ENCODE assay signal across 1 cellular context in genomic region chr6:11322252-11322885, GRCh38.
TF ChIP-seq lines count a peak whose summit lies in the region.

No MANE protein-coding gene starts in this region.

TF ChIP-seq in IMR-90, 13 proteins besides CTCF, POLR2A, EP300 and RAD21:
- TF ChIP-seq NFE2L2 (IDR thresholded peaks at IDR 0.05; ENCODE audit: low read depth, low read length) (no peak), RCOR1 (IDR thresholded peaks at IDR 0.05; ENCODE audit: insufficient replicate concordance, low read length) (no peak), MXI1 (IDR thresholded peaks at IDR 0.05; ENCODE audit: borderline replicate concordance, low read depth, low read length) (no peak), MAZ (IDR thresholded peaks at IDR 0.05; ENCODE audit: borderline replicate concordance, low read depth, low read length) (no peak), MAFK (IDR thresholded peaks at IDR 0.05; ENCODE audit: low read depth, low read length) (no peak), SMC3 (IDR thresholded peaks at IDR 0.05; ENCODE audit: low read depth, low read length) (no peak), FOS (IDR thresholded peaks at IDR 0.05; ENCODE audit: low read depth, low read length) (no peak), RFX5 (IDR thresholded peaks at IDR 0.05; ENCODE audit: low read depth, low read length) (no peak), USF2 (IDR thresholded peaks at IDR 0.05; ENCODE audit: low read depth, low read length) (no peak), CHD1 (IDR thresholded peaks at IDR 0.05; ENCODE audit: low read depth, low read length) (no peak), BHLHE40 (IDR thresholded peaks at IDR 0.05; ENCODE audit: low read depth, low read length) (no peak)
- TF ChIP-seq, protein P1, sequence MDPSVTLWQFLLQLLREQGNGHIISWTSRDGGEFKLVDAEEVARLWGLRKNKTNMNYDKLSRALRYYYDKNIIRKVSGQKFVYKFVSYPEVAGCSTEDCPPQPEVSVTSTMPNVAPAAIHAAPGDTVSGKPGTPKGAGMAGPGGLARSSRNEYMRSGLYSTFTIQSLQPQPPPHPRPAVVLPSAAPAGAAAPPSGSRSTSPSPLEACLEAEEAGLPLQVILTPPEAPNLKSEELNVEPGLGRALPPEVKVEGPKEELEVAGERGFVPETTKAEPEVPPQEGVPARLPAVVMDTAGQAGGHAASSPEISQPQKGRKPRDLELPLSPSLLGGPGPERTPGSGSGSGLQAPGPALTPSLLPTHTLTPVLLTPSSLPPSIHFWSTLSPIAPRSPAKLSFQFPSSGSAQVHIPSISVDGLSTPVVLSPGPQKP (IDR thresholded peaks at IDR 0.05; ENCODE audit: borderline replicate concordance, low read depth, low read length): no peak
